20 cellular contexts compared by ENCODE assay signal in genomic region chr3:170531557-170532335, GRCh38. TPM values are rescaled to one million over a fixed set of nuclear protein-coding genes. Genes with fewer than 3 reads are reported as not detected.
DNase-seq lines count a peak whose midpoint lies in the region; ATAC-seq and TF ChIP-seq lines count a peak whose summit lies in the region.
"Had no signal": no experiment of that assay in that cellular context is flagged by ENCODE, and none has a peak within 500 bp of the region (broad histone marks: within the 10 kb centered on the region; RNA-seq: fewer than 3 reads in every experiment).

No MANE protein-coding gene starts in this region.

- no peak overlapping the region for H3K27ac Mint-ChIP-seq in nephron progenitor cell
- H3K27ac Mint-ChIP-seq: CD8-positive, alpha-beta memory T cell; naive thymus-derived CD8-positive, alpha-beta T cell; stimulated activated memory B cell treated with anti-CD40 and anti-IgM and Interleukin-4, amounts not matched to agents 10 μg/mL and 1 μg/mL and 100 μg/mL, for 72 hours had no signal

- H3K23ac ChIP-seq in mesenchymal stem cell (ENCODE audit: low read length in 2 of 2), result no peak overlapping the region

- H2BK5ac ChIP-seq in mesenchymal stem cell (ENCODE audit: low read depth, low read length, poor library complexity, severe bottlenecking), result no peak overlapping the region

- H3K4me2 ChIP-seq in mesenchymal stem cell (ENCODE audit: low read length, poor library complexity, severe bottlenecking), result no peak overlapping the region

- no peaks in the 10 kb centered on the region for H3K79me1 ChIP-seq in mesenchymal stem cell (replicated peaks; ENCODE audit: low read length, poor library complexity, severe bottlenecking)

- no peak overlapping the region for H3K4me3 Mint-ChIP-seq in nephron progenitor cell
- H3K4me3 Mint-ChIP-seq: CD8-positive, alpha-beta memory T cell; naive thymus-derived CD8-positive, alpha-beta T cell; stimulated activated memory B cell treated with anti-CD40 and anti-IgM and Interleukin-4, amounts not matched to agents 10 μg/mL and 1 μg/mL and 100 μg/mL, for 72 hours had no signal

- DNase-seq in Right ventricle myocardium superior (no peak), left ventricle myocardium inferior (no peak), caudate nucleus (lab: John Stamatoyannopoulos, UW) (no peak), mesenchymal stem cell (no peak), nephron progenitor cell (no peak), left lung (no peak)
- DNase-seq: CD8-positive, alpha-beta memory T cell; lower lobe of right lung; naive thymus-derived CD8-positive, alpha-beta T cell; NCI-H146; NCI-H446; stimulated activated CD4-positive, alpha-beta T cell treated with anti-CD3 and anti-CD28 coated beads, Interleukin-12 subunit alpha, Interleukin-12 subunit beta, amount 100 ng/mL, for 4 hours had no signal

- H4K8ac ChIP-seq in mesenchymal stem cell (ENCODE audit: low read length), result no peak overlapping the region

- peak overlapping the region; percentile 63 for H3K9ac ChIP-seq in mesenchymal stem cell (ENCODE audit: low read length)

- no peak overlapping the region for H2BK12ac ChIP-seq in mesenchymal stem cell (ENCODE audit: low read length in 2 of 2)

- no peaks in the 10 kb centered on the region for H3K36me3 ChIP-seq in left ventricle myocardium inferior
- peaks cover 0 to 13% of the 10 kb centered on the region in 2 experiments for H3K36me3 ChIP-seq in mesenchymal stem cell (ENCODE audit: control insufficient read depth in 1 of 2, insufficient read depth in 2 of 2, low read depth in 1 of 2, low read length in 2 of 2)
- no peaks in the 10 kb centered on the region for H3K36me3 ChIP-seq in left lung
- H3K36me3 ChIP-seq: lower lobe of right lung, SJSA1 had no signal

- peak; percentile 61 for ATAC-seq in Right ventricle myocardium superior (ENCODE audit: poor library complexity)
- no peak for ATAC-seq in GM19455 (IDR thresholded peaks at IDR 0.05; ENCODE audit: unreplicated experiment)
- no peak for ATAC-seq in left lung
- ATAC-seq in HG03108 (IDR thresholded peaks at IDR 0.05; ENCODE audit: unreplicated experiment), result no peak
- ATAC-seq: activated CD4-positive, CD25-positive, alpha-beta regulatory T cell treated with anti-CD3 and anti-CD28 coated beads, Interleukin-2, amount 50 U/mL, for 24 hours; lower lobe of right lung; naive thymus-derived CD8-positive, alpha-beta T cell had no signal

- H2AFZ ChIP-seq in mesenchymal stem cell (ENCODE audit: low read depth, low read length), result no peak overlapping the region

- H3K27me3 ChIP-seq in left ventricle myocardium inferior (ENCODE audit: low read depth), result peaks cover 2% of the 10 kb centered on the region
- H3K27me3 ChIP-seq in mesenchymal stem cell (ENCODE audit: control insufficient read depth in 1 of 2, insufficient read depth in 1 of 2, low read length in 2 of 2), result no peaks in the 10 kb centered on the region
- no peaks in the 10 kb centered on the region for H3K27me3 ChIP-seq in left lung
- H3K27me3 ChIP-seq: SJSA1 had no signal

- no peaks in the 10 kb centered on the region for H3K9me3 Mint-ChIP-seq in nephron progenitor cell
- H3K9me3 Mint-ChIP-seq: CD8-positive, alpha-beta memory T cell; naive thymus-derived CD8-positive, alpha-beta T cell; stimulated activated memory B cell treated with anti-CD40 and anti-IgM and Interleukin-4, amounts not matched to agents 10 μg/mL and 1 μg/mL and 100 μg/mL, for 72 hours had no signal

- TF ChIP-seq CTCF in left ventricle myocardium inferior (IDR thresholded peaks at IDR 0.05; ENCODE audit: borderline replicate concordance), result no peak
- TF ChIP-seq CTCF in nephron progenitor cell (IDR thresholded peaks at IDR 0.05), result no peak
- TF ChIP-seq CTCF in left lung (IDR thresholded peaks at IDR 0.05), result no peak

- H3K4me1 ChIP-seq in left ventricle myocardium inferior, result peaks cover 12% of the 10 kb centered on the region
- peaks cover 4% of the 10 kb centered on the region for H3K4me1 ChIP-seq in mesenchymal stem cell (ENCODE audit: control insufficient read depth, insufficient read depth, low read depth, low read length)
- H3K4me1 ChIP-seq in left lung, result no peaks in the 10 kb centered on the region
- H3K4me1 ChIP-seq: lower lobe of right lung had no signal

- 86% methylated on average over 7 of the region's 7 CpGs for WGBS in mesenchymal stem cell

- H3K18ac ChIP-seq in mesenchymal stem cell (ENCODE audit: low read depth in 1 of 2, low read length in 2 of 2), result peak overlapping the region in 1 of 2 experiments; percentile 11

- H3K27ac ChIP-seq in left ventricle myocardium inferior (replicated peaks) (no peak overlapping the region), caudate nucleus (ENCODE audit: low read depth, low read length) (peak overlapping the region; percentile 27), mesenchymal stem cell (ENCODE audit: low read length, poor library complexity, severe bottlenecking) (no peak overlapping the region), left lung (no peak overlapping the region)
- H3K27ac ChIP-seq: lower lobe of right lung, SJSA1 had no signal

- H2BK15ac ChIP-seq in mesenchymal stem cell (ENCODE audit: low read depth, poor library complexity, severe bottlenecking), result peak overlapping the region; percentile 64

- no peak overlapping the region for H3K4ac ChIP-seq in mesenchymal stem cell (ENCODE audit: low read depth in 1 of 2, low read length in 2 of 2)

- no peaks in the 10 kb centered on the region for H3K9me3 ChIP-seq in left ventricle myocardium inferior (replicated peaks)
- H3K9me3 ChIP-seq in mesenchymal stem cell (ENCODE audit: control insufficient read depth, low read length), result no peaks in the 10 kb centered on the region
- no peaks in the 10 kb centered on the region for H3K9me3 ChIP-seq in left lung
- H3K9me3 ChIP-seq: lower lobe of right lung, SJSA1 had no signal

- no peak overlapping the region for H4K91ac ChIP-seq in mesenchymal stem cell (ENCODE audit: low read length)

- no peak overlapping the region for H2BK120ac ChIP-seq in mesenchymal stem cell (ENCODE audit: low read depth, low read length)

- no peak overlapping the region for H2AK5ac ChIP-seq in mesenchymal stem cell (ENCODE audit: low read length, severe bottlenecking)

- H3K4me1 Mint-ChIP-seq in nephron progenitor cell, result peaks cover 9% of the 10 kb centered on the region
- H3K4me1 Mint-ChIP-seq: CD8-positive, alpha-beta memory T cell; naive thymus-derived CD8-positive, alpha-beta T cell; stimulated activated memory B cell treated with anti-CD40 and anti-IgM and Interleukin-4, amounts not matched to agents 10 μg/mL and 1 μg/mL and 100 μg/mL, for 72 hours had no signal

- H3K36me3 Mint-ChIP-seq in nephron progenitor cell (ENCODE audit: low read depth), result no peaks in the 10 kb centered on the region
- H3K36me3 Mint-ChIP-seq: CD8-positive, alpha-beta memory T cell; naive thymus-derived CD8-positive, alpha-beta T cell; stimulated activated memory B cell treated with anti-CD40 and anti-IgM and Interleukin-4, amounts not matched to agents 10 μg/mL and 1 μg/mL and 100 μg/mL, for 72 hours had no signal

- no peak overlapping the region for H3K4me3 ChIP-seq in left ventricle myocardium inferior
- no peak overlapping the region for H3K4me3 ChIP-seq in mesenchymal stem cell (ENCODE audit: insufficient read depth in 1 of 2, low read depth in 1 of 2, low read length in 2 of 2)
- H3K4me3 ChIP-seq in left lung, result no peak overlapping the region
- H3K4me3 ChIP-seq: lower lobe of right lung, SJSA1 had no signal

- H3K14ac ChIP-seq in mesenchymal stem cell (ENCODE audit: low read length in 2 of 2), result no peak overlapping the region

- intact Hi-C loops in Right ventricle myocardium superior (cut with DNase I), result no loop called here
- intact Hi-C loops in left ventricle myocardium inferior (cut with micrococcal nuclease), result no loop called here
- intact Hi-C loops in left lung (cut with DNase I), result no loop called here

- peaks cover 7% of the 10 kb centered on the region for H3K27me3 Mint-ChIP-seq in nephron progenitor cell (ENCODE audit: low read depth, poor library complexity)

RNA-seq across cellular contexts. Expression of gene SLC7A14, which starts 54.1 kb away (rescaled TPM):
- total RNA-seq in Right ventricle myocardium superior (not detected), left ventricle myocardium inferior (not detected), left lung (not detected)
- 0.94 TPM for polyA plus RNA-seq in mesenchymal stem cell (2013, experiment 1 of 2)
- polyA plus RNA-seq in mesenchymal stem cell (2013, experiment 2 of 2), result 0.99 TPM
- total RNA-seq: activated CD8-positive, alpha-beta memory T cell treated with anti-CD3 and anti-CD28 coated beads for 36 hours; CD8-positive, alpha-beta memory T cell; naive thymus-derived CD8-positive, alpha-beta T cell; OCI-LY7; SJSA1; T-helper 2 cell treated with Interferon-gamma antibody and Interleukin-4, amounts not matched to agents 100 ng/mL and 5 ng/mL, for 36 hours had no signal
- polyA plus RNA-seq: CD8-positive, alpha-beta memory T cell; naive thymus-derived CD8-positive, alpha-beta T cell had no signal
